2 cellular contexts compared by ENCODE assay signal in genomic region chr4:19216495-19216894, GRCh38.
TF ChIP-seq lines count a peak whose summit lies in the region.

No MANE protein-coding gene starts in this region.

TF ChIP-seq in neural cell, 6 proteins besides CTCF, POLR2A, EP300 and RAD21:
- peak; percentile 68 for TF ChIP-seq POLR2AphosphoS5 (IDR thresholded peaks at IDR 0.05)
- no peak for TF ChIP-seq EZH2 (IDR thresholded peaks at IDR 0.05; ENCODE audit: borderline replicate concordance, insufficient read depth, low read length, poor library complexity, severe bottlenecking)

TF ChIP-seq in GM23338, 12 proteins besides CTCF, POLR2A, EP300 and RAD21:
- no peak for TF ChIP-seq ZNF462 (CRISPR knock-in tag; IDR thresholded peaks at IDR 0.05)
